In genomic region chr13:96925466-96925865, GRCh38 we compare ENCODE assay signal across 28 cellular contexts.
"Had no signal": no experiment of that assay in that cellular context is flagged by ENCODE, and none has a peak within 500 bp of the region (broad histone marks: within the 10 kb centered on the region; RNA-seq: fewer than 3 reads in every experiment).

No MANE protein-coding gene starts in this region.

- FAIRE-seq: endometrium, kidney had no signal

- H3K4me1 Mint-ChIP-seq: immature natural killer cell, mesothelial cell of epicardium had no signal

- H3K27me3 ChIP-seq: colonic mucosa, esophagus squamous epithelium, gastrocnemius medialis, heart right ventricle, left lung had no signal

- H3K4me1 ChIP-seq: colonic mucosa, esophagus squamous epithelium, gastrocnemius medialis, heart right ventricle, left lung, lower lobe of right lung had no signal

- H3K27ac ChIP-seq: colonic mucosa, epithelial cell of prostate, esophagus squamous epithelium, gastrocnemius medialis, heart right ventricle, left lung, lower lobe of right lung had no signal

- H3K36me3 Mint-ChIP-seq: mesothelial cell of epicardium had no signal

- H3K4me3 ChIP-seq: colonic mucosa, esophagus squamous epithelium, gastrocnemius medialis, heart right ventricle, left lung, lower lobe of right lung, mucosa of descending colon had no signal

- H3K27ac Mint-ChIP-seq: dendritic cell treated with granulocyte-macrophage colony-stimulating factor and Interleukin-4, amounts not matched to agents 40 ng/mL and 50 ng/mL, for 4 days; effector memory CD8-positive, alpha-beta T cell; endodermal cell; immature natural killer cell; mesothelial cell of epicardium had no signal

- ATAC-seq: effector memory CD8-positive, alpha-beta T cell; esophagus mucosa; gastrocnemius medialis; heart right ventricle; left ventricle myocardium superior; lower lobe of right lung had no signal

- H3K27me3 Mint-ChIP-seq: dendritic cell treated with granulocyte-macrophage colony-stimulating factor and Interleukin-4, amounts not matched to agents 40 ng/mL and 50 ng/mL, for 4 days; effector memory CD8-positive, alpha-beta T cell had no signal

- H3K36me3 ChIP-seq: colonic mucosa, esophagus squamous epithelium, gastrocnemius medialis, heart right ventricle, left lung, lower lobe of right lung had no signal

- H3K9me3 ChIP-seq: colonic mucosa, esophagus squamous epithelium, gastrocnemius medialis, mucosa of descending colon had no signal

- DNase-seq: cortex of kidney; effector CD8-positive, alpha-beta T cell; effector memory CD8-positive, alpha-beta T cell; endodermal cell; erythroblast; esophagus squamous epithelium; foreskin fibroblast; foreskin melanocyte; gastrocnemius medialis; glutamatergic neuron; head of caudate nucleus; heart right ventricle; hypothalamus; immature natural killer cell; islet precursor cell; kidney; kidney glomerular epithelial cell; left lung; left ventricle myocardium superior; lower lobe of right lung; mesenchymal stem cell had no signal

- H3K4me3 Mint-ChIP-seq: dendritic cell treated with granulocyte-macrophage colony-stimulating factor and Interleukin-4, amounts not matched to agents 40 ng/mL and 50 ng/mL, for 4 days; effector memory CD8-positive, alpha-beta T cell; endodermal cell; immature natural killer cell; mesothelial cell of epicardium had no signal
